ENCODE assay signal across 7 cellular contexts in genomic region chr11:46243796-46244109, GRCh38. TPM values are rescaled to one million over a fixed set of nuclear protein-coding genes. Genes with fewer than 3 reads are reported as not detected.
A peak's percentile ranks its signal among the peaks of the same experiment; 100 is the strongest.
DNase-seq lines count a peak whose midpoint lies in the region; ATAC-seq and TF ChIP-seq lines count a peak whose summit lies in the region.

No MANE protein-coding gene starts in this region.

- CTCF ChIA-PET in activated CD8-positive, alpha-beta T cell treated with anti-CD3 and anti-CD28 coated beads, Interleukin-2, amount 10 ng/mL, durations not matched to agents 7 days and 5 days (lab: Charles Lee), result interaction anchor here (0.6 to 9.4 kb wide), 11 partner anchors 52 to 346 kb away, joined by 3 to 366 read pairs (median 7); partner anchors contain the start of gene DGKZ

- peaks cover 5% of the 10 kb centered on the region; the same call in 1 of the 2 replicates for H3K4me1 ChIP-seq in iPS DF 6.9 (ENCODE audit: control insufficient read depth, insufficient read depth, low read length)

- peaks cover under 1% of the 10 kb centered on the region; the same call in 1 of the 2 replicates for H3K27me3 ChIP-seq in iPS DF 6.9 (ENCODE audit: control insufficient read depth, insufficient read depth, low read length)

- POLR2A ChIA-PET in activated CD8-positive, alpha-beta T cell treated with anti-CD3 and anti-CD28 coated beads, Interleukin-2, amount 10 ng/mL, durations not matched to agents 7 days and 5 days (lab: Charles Lee), result interaction anchor here (0.7 to 1.5 kb wide), 4 partner anchors 89 to 911 kb away, joined by 3 to 4 read pairs (median 3); no protein-coding TSS in a partner anchor

- no peaks in the 10 kb centered on the region for H3K36me3 Mint-ChIP-seq in HFFc6 (ENCODE audit: low read depth)
- no peaks in the 10 kb centered on the region for H3K36me3 Mint-ChIP-seq in activated CD8-positive, alpha-beta T cell treated with anti-CD3 and anti-CD28 coated beads, Interleukin-2, amount 10 ng/mL, durations not matched to agents 7 days and 5 days (ENCODE audit: low read depth)
- H3K36me3 Mint-ChIP-seq in stimulated activated effector memory CD8-positive, alpha-beta T cell treated with anti-CD3 and anti-CD28 coated beads, Interleukin-12 subunit alpha, Interleukin-12 subunit beta, amount 100 ng/mL, for 72 hours, result peaks cover 6% of the 10 kb centered on the region

- DNase-seq in HFFc6 (no peak), iPS DF 6.9 (ENCODE audit: low read depth, low spot score) (no peak), ecto neural progenitor cell (ENCODE audit: low spot score) (no peak), iPS-NIHi11 (ENCODE audit: low spot score) (no peak), HCEC 1CT (no peak)
- no peak for DNase-seq in activated CD8-positive, alpha-beta T cell treated with anti-CD3 and anti-CD28 coated beads, Interleukin-2, amount 10 ng/mL, durations not matched to agents 7 days and 5 days
- no peak for DNase-seq in stimulated activated effector memory CD8-positive, alpha-beta T cell treated with anti-CD3 and anti-CD28 coated beads, Interleukin-12 subunit alpha, Interleukin-12 subunit beta, amount 100 ng/mL, for 72 hours (ENCODE audit: low spot score in 2 of 2)

- H3K4me3 Mint-ChIP-seq in HFFc6, result peak overlapping the region; percentile 90
- peak overlapping the region; percentile 84 for H3K4me3 Mint-ChIP-seq in activated CD8-positive, alpha-beta T cell treated with anti-CD3 and anti-CD28 coated beads, Interleukin-2, amount 10 ng/mL, durations not matched to agents 7 days and 5 days
- H3K4me3 Mint-ChIP-seq in stimulated activated effector memory CD8-positive, alpha-beta T cell treated with anti-CD3 and anti-CD28 coated beads, Interleukin-12 subunit alpha, Interleukin-12 subunit beta, amount 100 ng/mL, for 72 hours, result peak overlapping the region; percentile 78

- H3K4me3 ChIP-seq in iPS DF 6.9 (ENCODE audit: low read length), result peak overlapping the region; percentile 43; the same call in 1 of the 2 replicates

- H3K27ac Mint-ChIP-seq in HFFc6, result peak overlapping the region; percentile 95
- peak overlapping the region; percentile 83 for H3K27ac Mint-ChIP-seq in activated CD8-positive, alpha-beta T cell treated with anti-CD3 and anti-CD28 coated beads, Interleukin-2, amount 10 ng/mL, durations not matched to agents 7 days and 5 days
- H3K27ac Mint-ChIP-seq in stimulated activated effector memory CD8-positive, alpha-beta T cell treated with anti-CD3 and anti-CD28 coated beads, Interleukin-12 subunit alpha, Interleukin-12 subunit beta, amount 100 ng/mL, for 72 hours, result peak overlapping the region; percentile 90

- no peak overlapping the region for H3K27ac ChIP-seq in iPS DF 6.9 (ENCODE audit: low read length)

- H3K9me3 ChIP-seq in iPS DF 6.9 (ENCODE audit: control insufficient read depth, insufficient read depth, low read length), result no peaks in the 10 kb centered on the region

- H3K4me1 Mint-ChIP-seq in HFFc6 (ENCODE audit: low read depth), result peaks cover 85% of the 10 kb centered on the region
- H3K4me1 Mint-ChIP-seq in activated CD8-positive, alpha-beta T cell treated with anti-CD3 and anti-CD28 coated beads, Interleukin-2, amount 10 ng/mL, durations not matched to agents 7 days and 5 days (ENCODE audit: low read depth), result peaks cover 33% of the 10 kb centered on the region
- H3K4me1 Mint-ChIP-seq in stimulated activated effector memory CD8-positive, alpha-beta T cell treated with anti-CD3 and anti-CD28 coated beads, Interleukin-12 subunit alpha, Interleukin-12 subunit beta, amount 100 ng/mL, for 72 hours, result peaks cover 29% of the 10 kb centered on the region

- 100% methylated on average over 1 of the region's 8 CpGs for WGBS in iPS DF 6.9 (ENCODE audit: insufficient coverage, insufficient read length)

- H3K36me3 ChIP-seq in iPS DF 6.9 (ENCODE audit: control insufficient read depth, insufficient read depth, low read length), result no peaks in the 10 kb centered on the region

- no peaks in the 10 kb centered on the region for H3K9me3 Mint-ChIP-seq in HFFc6
- H3K9me3 Mint-ChIP-seq in activated CD8-positive, alpha-beta T cell treated with anti-CD3 and anti-CD28 coated beads, Interleukin-2, amount 10 ng/mL, durations not matched to agents 7 days and 5 days (ENCODE audit: insufficient read depth), result no peaks in the 10 kb centered on the region
- H3K9me3 Mint-ChIP-seq in stimulated activated effector memory CD8-positive, alpha-beta T cell treated with anti-CD3 and anti-CD28 coated beads, Interleukin-12 subunit alpha, Interleukin-12 subunit beta, amount 100 ng/mL, for 72 hours, result no peaks in the 10 kb centered on the region

- H3K27me3 Mint-ChIP-seq in HFFc6 (ENCODE audit: insufficient read depth), result peaks cover 4% of the 10 kb centered on the region
- H3K27me3 Mint-ChIP-seq in activated CD8-positive, alpha-beta T cell treated with anti-CD3 and anti-CD28 coated beads, Interleukin-2, amount 10 ng/mL, durations not matched to agents 7 days and 5 days (ENCODE audit: low read depth), result peaks cover 6% of the 10 kb centered on the region

- no peak for TF ChIP-seq CTCF in HFFc6 (IDR thresholded peaks at IDR 0.05)

- no peak for ATAC-seq in activated CD8-positive, alpha-beta T cell treated with anti-CD3 and anti-CD28 coated beads, Interleukin-2, amount 10 ng/mL, durations not matched to agents 7 days and 5 days
- ATAC-seq in stimulated activated effector memory CD8-positive, alpha-beta T cell treated with anti-CD3 and anti-CD28 coated beads, Interleukin-12 subunit alpha, Interleukin-12 subunit beta, amount 100 ng/mL, for 72 hours, result no peak

RNA-seq across cellular contexts. Expression of gene CREB3L1, which starts 33.7 kb away (rescaled TPM):
- total RNA-seq in HFFc6 (2021; fragmentation: NEBNext Ultra II Directional; extraction: Animal tissue kit (Norgen Biotek cat#: 25700)), result 100 to 1,000 TPM; 282 to 328 (median 310) TPM
- total RNA-seq in activated CD8-positive, alpha-beta T cell treated with anti-CD3 and anti-CD28 coated beads, Interleukin-2, amount 10 ng/mL, durations not matched to agents 7 days and 5 days, result not detected

Comparison
In these comparisons a context has a peak if more than half of its experiments do, and no peak if none do; other contexts are left out.
1. RNA of gene CREB3L1, which starts 33.7 kb away (total RNA-seq): 282 to 328 TPM in HFFc6; not detected in activated CD8-positive, alpha-beta T cell treated with anti-CD3 and anti-CD28 coated beads, Interleukin-2, amount 10 ng/mL, durations not matched to agents 7 days and 5 days; every median in the first group is over 100 times any median in the second.
2. Peak in every context shown above with its lines, with median percentiles within 50 percentile points of each other: H3K27ac Mint-ChIP-seq and H3K4me3 Mint-ChIP-seq.